Comparison of ENCODE assay signal across 8 cellular contexts in genomic region chr5:956941-957729, GRCh38. TPM values are rescaled to one million over a fixed set of nuclear protein-coding genes. Genes with fewer than 3 reads are reported as not detected.
DNase-seq lines count a peak whose midpoint lies in the region; ATAC-seq and TF ChIP-seq lines count a peak whose summit lies in the region.

No MANE protein-coding gene starts in this region.

- CTCF ChIA-PET in RWPE1 (lab: Yijun Ruan, JAX), result interaction anchor here (0.7 kb wide), 1 partner anchor 41 kb away, joined by 3 read pairs; no protein-coding TSS in a partner anchor

- peak; percentile 52 for TF ChIP-seq CTCF in RWPE1 (conservative IDR thresholded peaks at IDR 0.05; ENCODE audit: low read depth)
- TF ChIP-seq CTCF in choroid plexus epithelial cell (conservative IDR thresholded peaks at IDR 0.05; ENCODE audit: low read depth, low read length), result peak; percentile 26

- POLR2A ChIA-PET in RWPE1 (lab: Yijun Ruan, JAX; ENCODE audit: low non-redundant PET), result no interaction called here

- H3K4me3 ChIP-seq in choroid plexus epithelial cell (ENCODE audit: low read depth, low read length), result no peak overlapping the region
- H3K4me3 ChIP-seq in effector memory CD4-positive, alpha-beta T cell (ENCODE audit: insufficient read depth, low read depth, low read length, poor library complexity, severe bottlenecking), result no peak overlapping the region

- H3K4me1 ChIP-seq in effector memory CD4-positive, alpha-beta T cell (ENCODE audit: control insufficient read depth, insufficient read depth, low read length, poor library complexity, severe bottlenecking), result peaks cover 13% of the 10 kb centered on the region

- DNase-seq in activated CD4-positive, alpha-beta T cell treated with anti-CD3 and anti-CD28 coated beads for 48 hours, result peak; percentile 66
- no peak for DNase-seq in activated CD4-positive, alpha-beta T cell treated with anti-CD3 and anti-CD28 coated beads for 4 hours
- DNase-seq in RWPE1 (ENCODE audit: low spot score) (peak; percentile 53), choroid plexus epithelial cell (ENCODE audit: low read depth) (peak; percentile 67), mucosa of gallbladder (ENCODE audit: low spot score) (peak; percentile 44), DMS53 treated with DMSO at 0.1 percent for 48 hours (lab: John Stamatoyannopoulos, UW; ENCODE audit: unreplicated experiment) (no peak)
- no peak for DNase-seq in effector memory CD4-positive, alpha-beta T cell

- ATAC-seq in HG02642 (IDR thresholded peaks at IDR 0.05; ENCODE audit: poor library complexity, unreplicated experiment), result peak; percentile 77

- H3K27ac ChIP-seq in RWPE1, result peak overlapping the region; percentile 96
- H3K27ac ChIP-seq in effector memory CD4-positive, alpha-beta T cell (ENCODE audit: insufficient read depth, low read length, poor library complexity, severe bottlenecking), result no peak overlapping the region

- H3K36me3 ChIP-seq in effector memory CD4-positive, alpha-beta T cell (ENCODE audit: control insufficient read depth, insufficient read depth, low read length), result no peaks in the 10 kb centered on the region

- H3K27me3 ChIP-seq in effector memory CD4-positive, alpha-beta T cell (replicated peaks; ENCODE audit: control insufficient read depth, insufficient read depth, low read length, poor library complexity, severe bottlenecking), result no peaks in the 10 kb centered on the region

- H3K9me3 ChIP-seq in effector memory CD4-positive, alpha-beta T cell (ENCODE audit: control insufficient read depth, low read length), result no peaks in the 10 kb centered on the region

RNA-seq across cellular contexts. Expression of gene NKD2, which starts 51.5 kb away (rescaled TPM):
- total RNA-seq in mucosa of gallbladder, result 7.6 TPM

Comparison
In these comparisons a context has a peak if more than half of its experiments do, and no peak if none do; other contexts are left out.
1. DNase-seq: peak in activated CD4-positive, alpha-beta T cell treated with anti-CD3 and anti-CD28 coated beads for 48 hours (single experiment), RWPE1 (single experiment), choroid plexus epithelial cell (single experiment) and mucosa of gallbladder (single experiment); none in activated CD4-positive, alpha-beta T cell treated with anti-CD3 and anti-CD28 coated beads for 4 hours (0 of 2), DMS53 treated with DMSO at 0.1 percent for 48 hours (single experiment) and effector memory CD4-positive, alpha-beta T cell (0 of 3).